In the genomic region with DNA sequence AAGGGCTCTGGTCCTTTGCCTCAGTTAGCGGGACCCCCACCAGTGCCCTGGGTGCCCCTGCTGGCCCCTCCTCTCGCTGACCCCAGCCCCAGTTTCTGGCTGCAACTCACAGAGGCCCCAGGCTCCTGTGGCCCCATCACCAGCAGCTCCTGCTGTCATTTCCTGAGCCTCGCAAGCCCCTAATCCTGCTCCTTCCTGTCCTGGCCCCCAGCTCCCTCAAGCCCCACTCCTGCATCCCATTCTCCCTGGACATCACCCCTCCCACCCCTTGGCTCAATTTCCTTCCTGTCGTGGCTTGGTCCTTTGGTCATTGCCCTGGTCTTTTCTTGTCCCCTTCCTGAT, we compare ENCODE assay signal across 10 cellular contexts. TPM values are rescaled to one million over a fixed set of nuclear protein-coding genes. Genes with fewer than 3 reads are reported as not detected.
DNase-seq lines count a peak whose midpoint lies in the region; ATAC-seq and TF ChIP-seq lines count a peak whose summit lies in the region.
"Had no signal": no experiment of that assay in that cellular context is flagged by ENCODE, and none has a peak within 500 bp of the region (broad histone marks: within the 10 kb centered on the region; RNA-seq: fewer than 3 reads in every experiment).

No MANE protein-coding gene starts in this region.

- DNase-seq in HL-60 (ENCODE audit: low read depth in 1 of 2, low spot score in 1 of 2) (no peak), NCI-H69 (lab: John Stamatoyannopoulos, UW) (no peak), GM20000 (ENCODE audit: low spot score) (no peak)
- DNase-seq in activated CD8-positive, alpha-beta T cell treated with anti-CD3 and anti-CD28 coated beads for 36 hours = no peak
- DNase-seq: NCI-H187 treated with DMSO at 0.1 percent for 48 hours had no signal

- H3K27me3 Mint-ChIP-seq in activated CD8-positive, alpha-beta T cell treated with anti-CD3 and anti-CD28 coated beads for 36 hours = no peaks in the 10 kb centered on the region

- no peak for ATAC-seq in activated CD8-positive, alpha-beta T cell treated with anti-CD3 and anti-CD28 coated beads for 36 hours
- ATAC-seq in gastroesophageal sphincter = no peak
- ATAC-seq in HG02973 (IDR thresholded peaks at IDR 0.05; ENCODE audit: unreplicated experiment) = no peak
- no peak for ATAC-seq in HG03139 (IDR thresholded peaks at IDR 0.05; ENCODE audit: unreplicated experiment)

- TF ChIP-seq EP300 in gastroesophageal sphincter (IDR thresholded peaks at IDR 0.05) = no peak

- peak overlapping the region; percentile 27 for H3K27ac ChIP-seq in HL-60 (replicated peaks)
- peak overlapping the region in 3 of 4 donors; percentile 40 to 64 (median 62) for H3K27ac ChIP-seq in gastroesophageal sphincter
- peak overlapping the region; percentile 76 for H3K27ac ChIP-seq in skeletal muscle tissue (ENCODE audit: low read depth, low read length)

- H3K4me1 ChIP-seq in gastroesophageal sphincter (peaks cover 0 to 87% (median 20%) of the 10 kb centered on the region in 3 donors), skeletal muscle tissue (ENCODE audit: control insufficient read depth in 3 of 3, insufficient read depth in 3 of 3, low read length in 3 of 3) (peaks cover 60 to 90% (median 74%) of the 10 kb centered on the region in 3 donors)

- peaks cover 6% of the 10 kb centered on the region for H3K9me3 Mint-ChIP-seq in activated CD8-positive, alpha-beta T cell treated with anti-CD3 and anti-CD28 coated beads for 36 hours
- H3K9me3 Mint-ChIP-seq: H9 had no signal

- H3K4me1 Mint-ChIP-seq in activated CD8-positive, alpha-beta T cell treated with anti-CD3 and anti-CD28 coated beads for 36 hours (ENCODE audit: low read depth) = peaks cover 85% of the 10 kb centered on the region

- H3K4me3 Mint-ChIP-seq in activated CD8-positive, alpha-beta T cell treated with anti-CD3 and anti-CD28 coated beads for 36 hours = peak overlapping the region; percentile 44
- H3K4me3 Mint-ChIP-seq: H9 had no signal

- peaks cover 72% of the 10 kb centered on the region for H3K36me3 Mint-ChIP-seq in activated CD8-positive, alpha-beta T cell treated with anti-CD3 and anti-CD28 coated beads for 36 hours (ENCODE audit: low read depth)

- intact Hi-C loops in activated CD8-positive, alpha-beta T cell treated with anti-CD3 and anti-CD28 coated beads for 36 hours (cut with micrococcal nuclease) = loop anchor here (5.0 kb wide), 1 partner anchor 48 kb away; no protein-coding TSS in a partner anchor

- H3K36me3 ChIP-seq in gastroesophageal sphincter (no peaks in the 10 kb centered on the region), skeletal muscle tissue (ENCODE audit: control insufficient read depth in 3 of 3, insufficient read depth in 3 of 3, low read length in 3 of 3) (no peaks in the 10 kb centered on the region)

- H3K27me3 ChIP-seq in HL-60 (ENCODE audit: insufficient read depth, poor library complexity, severe bottlenecking) = no peaks in the 10 kb centered on the region
- H3K27me3 ChIP-seq in gastroesophageal sphincter = peaks cover 43% of the 10 kb centered on the region
- H3K27me3 ChIP-seq in skeletal muscle tissue (ENCODE audit: control insufficient read depth in 3 of 3, insufficient read depth in 3 of 3, low read length in 3 of 3) = no peaks in the 10 kb centered on the region

- H3K9me3 ChIP-seq in gastroesophageal sphincter (no peaks in the 10 kb centered on the region), skeletal muscle tissue (ENCODE audit: control insufficient read depth in 3 of 3, low read length in 3 of 3) (no peaks in the 10 kb centered on the region)

- H3K27ac Mint-ChIP-seq in activated CD8-positive, alpha-beta T cell treated with anti-CD3 and anti-CD28 coated beads for 36 hours = peak overlapping the region; percentile 98

- no peak for TF ChIP-seq POLR2A in gastroesophageal sphincter (IDR thresholded peaks at IDR 0.05)

- WGBS in gastroesophageal sphincter (ENCODE audit: low coverage in 1 of 2), 2 donors = 71 to 73% methylated on average over 1 to 2 of the region's 4 CpGs

- H3K4me3 ChIP-seq in HL-60 (replicated peaks; ENCODE audit: insufficient read depth, low read length) (no peak overlapping the region), gastroesophageal sphincter (no peak overlapping the region), skeletal muscle tissue (ENCODE audit: low read length in 3 of 3) (no peak overlapping the region)

- peak overlapping the region in 1 of 3 donors; percentile 33 for H3K9ac ChIP-seq in skeletal muscle tissue (ENCODE audit: low read depth in 1 of 3, low read length in 3 of 3)

- CTCF ChIA-PET in activated CD8-positive, alpha-beta T cell treated with anti-CD3 and anti-CD28 coated beads for 36 hours (lab: Charles Lee) = interaction anchor here (3.9 kb wide), 1 partner anchor 51 kb away, joined by 22 read pairs; no protein-coding TSS in a partner anchor

- POLR2A ChIA-PET in activated CD8-positive, alpha-beta T cell treated with anti-CD3 and anti-CD28 coated beads for 36 hours (lab: Charles Lee) = interaction anchor here (0.7 to 5.3 kb wide), 5 partner anchors 8 to 25 kb away, joined by 3 to 57 read pairs (median 5); partner anchors contain the start of gene TNFRSF1B

- TF ChIP-seq CTCF in HL-60 (IDR thresholded peaks at IDR 0.05; ENCODE audit: insufficient read depth, low read length) (no peak), gastroesophageal sphincter (IDR thresholded peaks at IDR 0.05) (no peak), GM20000 (IDR thresholded peaks at IDR 0.05; ENCODE audit: extremely low read depth, missing control alignments) (no peak)
- TF ChIP-seq CTCF in activated CD8-positive, alpha-beta T cell treated with anti-CD3 and anti-CD28 coated beads for 36 hours (IDR thresholded peaks at IDR 0.05) = no peak

RNA-seq across cellular contexts. Expression of gene TNFRSF1B, which starts 8.6 kb away (rescaled TPM):
- total RNA-seq in activated CD8-positive, alpha-beta T cell treated with anti-CD3 and anti-CD28 coated beads for 36 hours = 100 to 1,000 TPM; 173 to 191 TPM
- total RNA-seq in gastroesophageal sphincter = 10 to 100 TPM; 10.9 to 34.9 (median 31.0) TPM
- total RNA-seq in skeletal muscle tissue = 9.9 TPM

RNA-seq across cellular contexts. Expression of gene VPS13D, which starts 54.4 kb away (rescaled TPM):
- 10 to 100 TPM; 28.1 to 30.7 TPM for total RNA-seq in activated CD8-positive, alpha-beta T cell treated with anti-CD3 and anti-CD28 coated beads for 36 hours
- total RNA-seq in gastroesophageal sphincter (10 to 100 TPM; 62.3 to 95.5 (median 81.5) TPM), skeletal muscle tissue (40.2 TPM)

Comparison
In these comparisons a context has a peak if more than half of its experiments do, and no peak if none do; other contexts are left out.
1. RNA of gene TNFRSF1B, which starts 8.6 kb away (total RNA-seq): 173 to 191 TPM in activated CD8-positive, alpha-beta T cell treated with anti-CD3 and anti-CD28 coated beads for 36 hours; 10.9 to 34.9 TPM in gastroesophageal sphincter and 9.9 TPM in skeletal muscle tissue (single experiment); every median in the first group is over 4 times any median in the second.
2. Peak in every context shown above with its lines, with median percentiles within 50 percentile points of each other: H3K27ac ChIP-seq.